18 cellular contexts compared by ENCODE assay signal in genomic region chr14:22426711-22427110, GRCh38.
A peak's percentile ranks its signal among the peaks of the same experiment; 100 is the strongest.
DNase-seq lines count a peak whose midpoint lies in the region; ATAC-seq and TF ChIP-seq lines count a peak whose summit lies in the region.
"Had no signal": no experiment of that assay in that cellular context is flagged by ENCODE, and none has a peak within 500 bp of the region (broad histone marks: within the 10 kb centered on the region; RNA-seq: fewer than 3 reads in every experiment).

No MANE protein-coding gene starts in this region.

- H3K27ac ChIP-seq in HL-60 (replicated peaks) (peak overlapping the region; percentile 92), neutrophil (peak overlapping the region; percentile 89)

- no peaks in the 10 kb centered on the region for H3K9me3 ChIP-seq in neutrophil

- H3K27ac Mint-ChIP-seq in immature natural killer cell (peak overlapping the region; percentile 75 to 96 (median 86)), MCF 10A (ENCODE audit: low read depth, unreplicated experiment) (no peak overlapping the region), type B pancreatic cell (no peak overlapping the region)
- H3K27ac Mint-ChIP-seq: B cell; CD4-positive, alpha-beta memory T cell; GM23338 had no signal

- POLR2A ChIA-PET in MCF 10A (lab: Yijun Ruan, JAX) = interaction anchor here (0.8 to 0.9 kb wide), 3 partner anchors 9 to 28 kb away, joined by 3 to 4 read pairs (median 3); no protein-coding TSS in a partner anchor

- H3K4me3 Mint-ChIP-seq in immature natural killer cell (peak overlapping the region in 4 of 5 donors; percentile 48 to 62 (median 56)), MCF 10A (ENCODE audit: unreplicated experiment) (no peak overlapping the region), type B pancreatic cell (no peak overlapping the region)
- H3K4me3 Mint-ChIP-seq: B cell; CD4-positive, alpha-beta memory T cell; GM23338 had no signal

- H3K27me3 ChIP-seq in HL-60 (ENCODE audit: insufficient read depth, poor library complexity, severe bottlenecking) (no peaks in the 10 kb centered on the region), neutrophil (no peaks in the 10 kb centered on the region)

- H3K27me3 Mint-ChIP-seq in immature natural killer cell (ENCODE audit: low read depth in 3 of 3) (peaks cover 0 to 3% (median 0%) of the 10 kb centered on the region in 3 donors), MCF 10A (ENCODE audit: insufficient read depth, unreplicated experiment) (peaks cover 11% of the 10 kb centered on the region), type B pancreatic cell (peaks cover 19% of the 10 kb centered on the region)
- H3K27me3 Mint-ChIP-seq: CD4-positive, alpha-beta memory T cell had no signal

- ATAC-seq in HG03342 (IDR thresholded peaks at IDR 0.05; ENCODE audit: unreplicated experiment) = no peak

- CTCF ChIA-PET in MCF 10A (lab: Yijun Ruan, JAX) = interaction anchor here (0.6 to 2.0 kb wide), 7 partner anchors 19 to 130 kb away, joined by 3 to 13 read pairs (median 3); no protein-coding TSS in a partner anchor

- BruUV-seq in MCF 10A (replicated peaks; lab: Mats Ljungman, UMichigan) = no TSS peak

- TF ChIP-seq POLR2A in NB4 (IDR thresholded peaks at IDR 0.05; ENCODE audit: extremely low read depth, insufficient read length) = no peak

- H3K36me3 ChIP-seq in neutrophil = no peaks in the 10 kb centered on the region

- intact Hi-C loops in MCF 10A (cut with micrococcal nuclease) = no loop called here

- peaks cover 93 to 94% of the 10 kb centered on the region in 2 donors for H3K4me1 Mint-ChIP-seq in immature natural killer cell
- H3K4me1 Mint-ChIP-seq in MCF 10A (ENCODE audit: insufficient read depth, unreplicated experiment) = peaks cover 23% of the 10 kb centered on the region
- H3K4me1 Mint-ChIP-seq in type B pancreatic cell (ENCODE audit: unreplicated experiment) = peaks cover 26% of the 10 kb centered on the region
- H3K4me1 Mint-ChIP-seq: CD4-positive, alpha-beta memory T cell had no signal

- peaks cover 64 to 88% of the 10 kb centered on the region in 2 experiments for H3K4me1 ChIP-seq in neutrophil (ENCODE audit: control insufficient read depth in 1 of 2, insufficient read depth in 1 of 2, low read depth in 1 of 2, low read length in 1 of 2)

- TF ChIP-seq CTCF in HL-60 (IDR thresholded peaks at IDR 0.05; ENCODE audit: insufficient read depth, low read length) (no peak), NB4 (IDR thresholded peaks at IDR 0.05; ENCODE audit: low read depth, low read length) (no peak), neutrophil (IDR thresholded peaks at IDR 0.05) (no peak), MCF 10A (IDR thresholded peaks at IDR 0.05; ENCODE audit: unreplicated experiment) (no peak), type B pancreatic cell (conservative IDR thresholded peaks at IDR 0.05) (no peak)

- H3K9me3 Mint-ChIP-seq in immature natural killer cell (no peaks in the 10 kb centered on the region), MCF 10A (ENCODE audit: unreplicated experiment) (no peaks in the 10 kb centered on the region), type B pancreatic cell (no peaks in the 10 kb centered on the region)
- H3K9me3 Mint-ChIP-seq: CD4-positive, alpha-beta memory T cell had no signal

- H3K36me3 Mint-ChIP-seq in immature natural killer cell (peaks cover 0 to 5% (median 0%) of the 10 kb centered on the region in 3 donors), MCF 10A (ENCODE audit: insufficient read depth, unreplicated experiment) (no peaks in the 10 kb centered on the region), type B pancreatic cell (no peaks in the 10 kb centered on the region)
- H3K36me3 Mint-ChIP-seq: CD4-positive, alpha-beta memory T cell had no signal

- no peak for DNase-seq in HL-60 (ENCODE audit: low read depth in 1 of 2, low spot score in 1 of 2)
- peak; percentile 38 for DNase-seq in NB4 (ENCODE audit: low read depth)
- DNase-seq in immature natural killer cell = no peak
- DNase-seq in activated CD8-positive, alpha-beta memory T cell treated with anti-CD3 and anti-CD28 coated beads for 24 hours = no peak
- DNase-seq in MCF 10A (ENCODE audit: unreplicated experiment) = no peak
- DNase-seq in type B pancreatic cell (ENCODE audit: extremely low spot score, unreplicated experiment) = no peak
- DNase-seq: C1 segment of cervical spinal cord; CD4-positive, alpha-beta memory T cell; COR-L47; DMS153; DMS79 treated with DMSO at 0.1 percent for 48 hours; EL; GDM1; H7 had no signal

- H3K4me3 ChIP-seq in HL-60 (replicated peaks; ENCODE audit: insufficient read depth, low read length) = peak overlapping the region; percentile 44
- H3K4me3 ChIP-seq in NB4 (ENCODE audit: low read depth, low read length) = peak overlapping the region; percentile 93
- H3K4me3 ChIP-seq in neutrophil (ENCODE audit: low read depth in 1 of 2, low read length in 1 of 2) = peak overlapping the region; percentile 1 to 62
- H3K4me3 ChIP-seq: GM23338 had no signal

Comparison
In these comparisons a context has a peak if more than half of its experiments do, and no peak if none do; other contexts are left out.
1. H3K4me3 ChIP-seq: peak in every context shown above with its lines; median percentile 93 in NB4; 44 in HL-60; 32 in neutrophil.
2. H3K27ac Mint-ChIP-seq: peak in immature natural killer cell (6 of 6); none in MCF 10A (single experiment) and type B pancreatic cell (single experiment).
3. H3K4me3 Mint-ChIP-seq: peak in immature natural killer cell (4 of 5); none in MCF 10A (single experiment) and type B pancreatic cell (single experiment).